31 cellular contexts compared by ENCODE assay signal in the genomic region with DNA sequence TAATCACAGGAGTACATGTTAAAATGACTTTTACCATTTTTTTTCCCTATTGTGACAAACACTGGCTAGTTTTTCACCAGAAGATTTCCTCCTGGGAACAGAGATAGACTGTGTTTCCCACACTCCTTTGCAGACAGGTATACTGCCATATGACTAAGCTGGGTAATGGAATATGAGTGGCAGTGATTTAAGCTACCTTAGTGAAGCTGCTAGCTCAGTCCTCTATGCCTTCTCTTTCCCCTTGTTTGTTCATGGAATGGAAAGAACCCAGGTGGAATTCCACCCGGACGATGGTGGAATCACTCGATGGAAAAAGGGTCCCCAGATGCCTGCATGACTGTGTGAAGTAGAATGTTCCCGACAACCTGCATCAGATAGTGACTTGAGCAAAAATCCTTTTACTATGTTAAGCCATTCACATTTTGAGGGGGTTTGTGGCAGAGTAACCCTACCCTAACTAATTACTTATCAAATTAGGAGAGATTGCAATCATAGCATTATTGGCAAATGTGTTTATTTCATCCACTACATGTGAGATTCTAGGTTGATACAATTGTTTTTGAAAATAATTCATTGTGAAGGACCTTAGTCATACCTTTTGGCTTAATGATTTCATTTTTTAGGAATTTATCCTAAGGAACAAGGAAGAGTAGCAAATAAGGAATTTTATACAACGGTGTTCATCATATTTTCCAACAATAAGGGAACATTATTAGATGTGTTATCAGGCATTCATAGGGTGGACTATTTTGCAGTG. TPM values are rescaled to one million over a fixed set of nuclear protein-coding genes. Genes with fewer than 3 reads are reported as not detected.
A peak's percentile ranks its signal among the peaks of the same experiment; 100 is the strongest.
DNase-seq lines count a peak whose midpoint lies in the region; TF ChIP-seq lines count a peak whose summit lies in the region.
"Had no signal": no experiment of that assay in that cellular context is flagged by ENCODE, and none has a peak within 500 bp of the region (broad histone marks: within the 10 kb centered on the region; RNA-seq: fewer than 3 reads in every experiment).

No MANE protein-coding gene starts in this region.

- no peak overlapping the region for H3K9ac ChIP-seq in GM23248

- H3K4me1 Mint-ChIP-seq in activated T-helper 1 cell treated with anti-CD3 and anti-CD28 coated beads, Interleukin-12 subunit alpha, Interleukin-12 subunit beta, Interleukin-2, Interleukin-4 antibody, amounts not matched to agents 30 ng/mL and 10 ng/mL and 1 ng/mL, durations not matched to agents 14 hours and 24 hours and 36 hours (ENCODE audit: low read depth), result no peaks in the 10 kb centered on the region
- H3K4me1 Mint-ChIP-seq: activated CD8-positive, alpha-beta memory T cell treated with anti-CD3 and anti-CD28 coated beads, Interleukin-2, amount 10 ng/mL, durations not matched to agents 7 days and 5 days; central memory CD8-positive, alpha-beta T cell; natural killer cell had no signal

- H3F3A ChIP-seq in GM23248 (ENCODE audit: insufficient read depth) (peaks cover 16% of the 10 kb centered on the region; the same call in 1 of the 2 replicates), PC-9 (ENCODE audit: insufficient read depth, low read depth) (peaks cover 10% of the 10 kb centered on the region; the same call in 1 of the 2 replicates)

- H3K9me3 ChIP-seq in GM23248 (ENCODE audit: low read depth), result no peaks in the 10 kb centered on the region
- H3K9me3 ChIP-seq in PC-9 (ENCODE audit: insufficient read depth, low read depth), result no peaks in the 10 kb centered on the region
- H3K9me3 ChIP-seq: ascending aorta, gastroesophageal sphincter, MG63, mucosa of descending colon, prostate gland, tibial nerve had no signal

- POLR2A ChIA-PET in PC-9 (lab: Charles Lee; ENCODE audit: unreplicated experiment), result interaction anchor here (0.5 to 0.6 kb wide), 5 partner anchors 22 to 1678 kb away, joined by 3 to 12 read pairs (median 4); no protein-coding TSS in a partner anchor

- H3K9me3 Mint-ChIP-seq in activated T-helper 1 cell treated with anti-CD3 and anti-CD28 coated beads, Interleukin-12 subunit alpha, Interleukin-12 subunit beta, Interleukin-2, Interleukin-4 antibody, amounts not matched to agents 30 ng/mL and 10 ng/mL and 1 ng/mL, durations not matched to agents 14 hours and 24 hours and 36 hours, result no peaks in the 10 kb centered on the region
- H3K9me3 Mint-ChIP-seq: activated T-cell treated with anti-CD3 and anti-CD28 coated beads, Interleukin-2, amount 50 U/mL, for 4 hours; central memory CD8-positive, alpha-beta T cell; dendritic cell treated with granulocyte-macrophage colony-stimulating factor and Interleukin-4, amounts not matched to agents 40 ng/mL and 50 ng/mL, for 4 days; natural killer cell; T-helper 1 cell treated with Interleukin-12 subunit alpha and Interleukin-12 subunit beta and Interleukin-4 antibody, amounts not matched to agents 30 μg/mL and 1 μg/mL, for 36 hours had no signal

- no peak overlapping the region for H3K4me3 Mint-ChIP-seq in activated T-helper 1 cell treated with anti-CD3 and anti-CD28 coated beads, Interleukin-12 subunit alpha, Interleukin-12 subunit beta, Interleukin-2, Interleukin-4 antibody, amounts not matched to agents 30 ng/mL and 10 ng/mL and 1 ng/mL, durations not matched to agents 14 hours and 24 hours and 36 hours
- H3K4me3 Mint-ChIP-seq: activated CD8-positive, alpha-beta memory T cell treated with anti-CD3 and anti-CD28 coated beads, Interleukin-2, amount 10 ng/mL, durations not matched to agents 7 days and 5 days; activated T-cell treated with anti-CD3 and anti-CD28 coated beads, Interleukin-2, amount 50 U/mL, for 4 hours; central memory CD8-positive, alpha-beta T cell; dendritic cell treated with granulocyte-macrophage colony-stimulating factor and Interleukin-4, amounts not matched to agents 40 ng/mL and 50 ng/mL, for 4 days; natural killer cell; T-helper 1 cell treated with Interleukin-12 subunit alpha and Interleukin-12 subunit beta and Interleukin-4 antibody, amounts not matched to agents 30 μg/mL and 1 μg/mL, for 36 hours had no signal

- intact Hi-C loops in PC-9 (cut with micrococcal nuclease; ENCODE audit: unreplicated experiment), result loop anchor here (1.0 kb wide), 1 partner anchor 164 kb away; no protein-coding TSS in a partner anchor
- intact Hi-C loops in activated T-helper 1 cell treated with anti-CD3 and anti-CD28 coated beads, Interleukin-12 subunit alpha, Interleukin-12 subunit beta, Interleukin-2, Interleukin-4 antibody, amounts not matched to agents 30 ng/mL and 10 ng/mL and 1 ng/mL, durations not matched to agents 14 hours and 24 hours and 36 hours (cut with micrococcal nuclease), result no loop called here

- CTCF ChIA-PET in PC-9 (lab: Charles Lee), result interaction anchor here (1.3 kb wide), 1 partner anchor 15 kb away, joined by 5 read pairs; no protein-coding TSS in a partner anchor

- no peak overlapping the region for H3K27ac ChIP-seq in GM23248
- H3K27ac ChIP-seq in PC-9, result peak overlapping the region; percentile 88
- H3K27ac ChIP-seq: C4-2B, gastroesophageal sphincter, prostate gland, tibial nerve had no signal

- WGBS in GM23248 (ENCODE audit: low coverage in 1 of 2, low lambda C conversion rate in 2 of 2, missing lambda C conversion rate in 2 of 2), 2 experiments, result 81 to 82% methylated on average over 5 of the region's 5 CpGs

- no TSS peak for BruUV-seq in PC-9 (replicated peaks; lab: Mats Ljungman, UMichigan)

- H3K4me1 ChIP-seq in GM23248 (ENCODE audit: insufficient read depth), result peaks cover 30% of the 10 kb centered on the region
- peaks cover 48% of the 10 kb centered on the region for H3K4me1 ChIP-seq in PC-9 (replicated peaks; ENCODE audit: insufficient read depth)
- H3K4me1 ChIP-seq: prostate gland, tibial nerve had no signal

- no peaks in the 10 kb centered on the region for H3K36me3 Mint-ChIP-seq in activated T-helper 1 cell treated with anti-CD3 and anti-CD28 coated beads, Interleukin-12 subunit alpha, Interleukin-12 subunit beta, Interleukin-2, Interleukin-4 antibody, amounts not matched to agents 30 ng/mL and 10 ng/mL and 1 ng/mL, durations not matched to agents 14 hours and 24 hours and 36 hours (ENCODE audit: low read depth)
- H3K36me3 Mint-ChIP-seq: activated CD8-positive, alpha-beta memory T cell treated with anti-CD3 and anti-CD28 coated beads, Interleukin-2, amount 10 ng/mL, durations not matched to agents 7 days and 5 days; natural killer cell had no signal

- peaks cover 89% of the 10 kb centered on the region for H3K79me2 ChIP-seq in GM23248 (ENCODE audit: insufficient read depth)
- peaks cover 61% of the 10 kb centered on the region for H3K79me2 ChIP-seq in PC-9 (ENCODE audit: low read depth)

- peaks cover 4% of the 10 kb centered on the region for H3K27me3 Mint-ChIP-seq in activated T-helper 1 cell treated with anti-CD3 and anti-CD28 coated beads, Interleukin-12 subunit alpha, Interleukin-12 subunit beta, Interleukin-2, Interleukin-4 antibody, amounts not matched to agents 30 ng/mL and 10 ng/mL and 1 ng/mL, durations not matched to agents 14 hours and 24 hours and 36 hours (ENCODE audit: insufficient read depth)

- TF ChIP-seq CTCF in PC-9 (conservative IDR thresholded peaks at IDR 0.05), result no peak

- H3K4me3 ChIP-seq in GM23248 (no peak overlapping the region), PC-9 (no peak overlapping the region)
- H3K4me3 ChIP-seq: ascending aorta, gastroesophageal sphincter, lung, MG63, mucosa of descending colon, prostate gland, tibial nerve had no signal

- H4K20me1 ChIP-seq in GM23248 (ENCODE audit: insufficient read depth) (no peaks in the 10 kb centered on the region), PC-9 (ENCODE audit: insufficient read depth) (no peaks in the 10 kb centered on the region)

- in situ Hi-C loops in GM23248 (cut with MboI), result no loop called here

- H3K36me3 ChIP-seq in GM23248 (ENCODE audit: low read depth) (no peaks in the 10 kb centered on the region), PC-9 (ENCODE audit: low read depth) (no peaks in the 10 kb centered on the region)
- H3K36me3 ChIP-seq: ascending aorta, gastroesophageal sphincter, prostate gland, tibial nerve had no signal

- no peak overlapping the region for H3K27ac Mint-ChIP-seq in activated T-helper 1 cell treated with anti-CD3 and anti-CD28 coated beads, Interleukin-12 subunit alpha, Interleukin-12 subunit beta, Interleukin-2, Interleukin-4 antibody, amounts not matched to agents 30 ng/mL and 10 ng/mL and 1 ng/mL, durations not matched to agents 14 hours and 24 hours and 36 hours
- H3K27ac Mint-ChIP-seq: activated CD8-positive, alpha-beta memory T cell treated with anti-CD3 and anti-CD28 coated beads, Interleukin-2, amount 10 ng/mL, durations not matched to agents 7 days and 5 days; dendritic cell treated with granulocyte-macrophage colony-stimulating factor and Interleukin-4, amounts not matched to agents 40 ng/mL and 50 ng/mL, for 4 days; natural killer cell; T-helper 1 cell treated with Interleukin-12 subunit alpha and Interleukin-12 subunit beta and Interleukin-4 antibody, amounts not matched to agents 30 μg/mL and 1 μg/mL, for 36 hours had no signal

- H3K9me2 ChIP-seq in GM23248 (ENCODE audit: insufficient read depth) (no peaks in the 10 kb centered on the region), PC-9 (ENCODE audit: insufficient read depth) (no peaks in the 10 kb centered on the region)

- DNase-seq in GM23248 (peak; percentile 45), PC-9 (peak; percentile 25 to 77), dermis microvascular lymphatic vessel endothelial cell (ENCODE audit: low read depth in 2 of 2) (peak; percentile 57 to 67), renal cortical epithelial cell (ENCODE audit: low read depth) (peak; percentile 67), AG20443 (ENCODE audit: low spot score) (no peak), foreskin melanocyte (no peak)
- no peak for DNase-seq in activated T-helper 1 cell treated with anti-CD3 and anti-CD28 coated beads, Interleukin-12 subunit alpha, Interleukin-12 subunit beta, Interleukin-2, Interleukin-4 antibody, amounts not matched to agents 30 ng/mL and 10 ng/mL and 1 ng/mL, durations not matched to agents 14 hours and 24 hours and 36 hours (ENCODE audit: low spot score)
- DNase-seq: activated CD4-positive, alpha-beta T cell treated with anti-CD3 and anti-CD28 coated beads, Interleukin-2, amount 50 U/mL, for 4 hours; activated CD4-positive, CD25-positive, alpha-beta regulatory T cell; activated CD8-positive, alpha-beta memory T cell treated with anti-CD3 and anti-CD28 coated beads, Interleukin-2, amount 10 ng/mL, durations not matched to agents 7 days and 5 days; activated T-cell treated with anti-CD3 and anti-CD28 coated beads, Interleukin-2, amount 50 U/mL, for 4 hours; COR-L47; GF-D8; KBM-7; MG63; mucosa of descending colon; natural killer cell; NCI-H1105; NCI-H1930; NCI-H69; nucleus accumbens; stimulated activated CD4-positive, alpha-beta T cell treated with anti-CD3 and anti-CD28 coated beads, Interleukin-4, amount 100 ng/mL, for 24 hours had no signal

- H2AFZ ChIP-seq in GM23248 (no peak overlapping the region), PC-9 (no peak overlapping the region)

- no peaks in the 10 kb centered on the region for H3K27me3 ChIP-seq in GM23248 (replicated peaks; ENCODE audit: insufficient read depth)
- H3K27me3 ChIP-seq in PC-9 (ENCODE audit: insufficient read depth, low read depth), result no peaks in the 10 kb centered on the region
- H3K27me3 ChIP-seq: ascending aorta, gastroesophageal sphincter, MG63, tibial nerve had no signal

- H3K4me2 ChIP-seq in GM23248 (ENCODE audit: unreplicated experiment) (no peak overlapping the region), PC-9 (peak overlapping the region; percentile 45)

RNA-seq across cellular contexts. Expression of a gene that starts 16.5 kb away (rescaled TPM):
- 50.6 and 58.9 TPM in 2 replicates for total RNA-seq in GM23248 (2014; rRNA removed; shearing (Covaris generic))
- polyA plus RNA-seq in GM23248 (2016; fragmentation: Nextera tagmentation; extraction: Ambion mirVana), result 13.3 and 14.2 TPM in 2 replicates
- 29.3 and 33.1 TPM in 2 replicates for total RNA-seq in PC-9 (2021)
- total RNA-seq in dermis microvascular lymphatic vessel endothelial cell, result 13.1 and 25.4 TPM in 2 replicates
- 22.6 and 58.6 TPM in 2 replicates for total RNA-seq in renal cortical epithelial cell
- total RNA-seq in activated T-helper 1 cell treated with anti-CD3 and anti-CD28 coated beads, Interleukin-12 subunit alpha, Interleukin-12 subunit beta, Interleukin-2, Interleukin-4 antibody, amounts not matched to agents 30 ng/mL and 10 ng/mL and 1 ng/mL, durations not matched to agents 14 hours and 24 hours and 36 hours, result not detected in 2 replicates
- total RNA-seq: activated CD8-positive, alpha-beta memory T cell treated with anti-CD3 and anti-CD28 coated beads, Interleukin-2, amount 10 ng/mL, durations not matched to agents 7 days and 5 days; natural killer cell had no signal

Comparison
In these comparisons a context has a peak if more than half of its experiments do, and no peak if none do; other contexts are left out.
1. DNase-seq: peak in GM23248 (single experiment), PC-9 (2 of 2), dermis microvascular lymphatic vessel endothelial cell (2 of 2) and renal cortical epithelial cell (single experiment); none in AG20443 (single experiment), activated T-helper 1 cell treated with anti-CD3 and anti-CD28 coated beads, Interleukin-12 subunit alpha, Interleukin-12 subunit beta, Interleukin-2, Interleukin-4 antibody, amounts not matched to agents 30 ng/mL and 10 ng/mL and 1 ng/mL, durations not matched to agents 14 hours and 24 hours and 36 hours (single experiment) and foreskin melanocyte (single experiment).
2. RNA of a gene that starts 16.5 kb away (total RNA-seq): 50.6 to 58.9 TPM in GM23248, 22.6 to 58.6 TPM in renal cortical epithelial cell, 29.3 to 33.1 TPM in PC-9 and 13.1 to 25.4 TPM in dermis microvascular lymphatic vessel endothelial cell; not detected in activated T-helper 1 cell treated with anti-CD3 and anti-CD28 coated beads, Interleukin-12 subunit alpha, Interleukin-12 subunit beta, Interleukin-2, Interleukin-4 antibody, amounts not matched to agents 30 ng/mL and 10 ng/mL and 1 ng/mL, durations not matched to agents 14 hours and 24 hours and 36 hours; every median in the first group is over 10 times any median in the second.